ENCODE assay signal across 23 cellular contexts in the genomic region with DNA sequence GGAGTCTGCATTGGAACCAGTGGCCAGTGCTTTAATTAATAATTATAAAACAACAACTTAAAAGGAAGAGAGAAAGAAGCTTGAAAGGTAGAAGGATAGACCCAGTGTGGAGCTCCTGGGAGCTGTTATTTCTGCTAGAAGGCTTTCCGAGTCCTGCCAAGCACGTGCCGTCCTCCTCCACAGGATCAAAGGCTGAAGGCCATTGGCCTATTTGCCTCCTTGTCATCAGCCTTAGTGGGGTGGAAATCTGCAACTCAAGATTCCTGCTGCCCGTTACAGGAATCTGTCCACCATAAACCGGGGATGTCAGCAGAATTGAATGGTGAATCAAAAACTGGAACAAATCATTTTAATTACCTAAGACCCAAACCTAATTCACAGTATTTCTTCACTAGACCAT. TPM values are rescaled to one million over a fixed set of nuclear protein-coding genes. Genes with fewer than 3 reads are reported as not detected.
"Had no signal": no experiment of that assay in that cellular context is flagged by ENCODE, and none has a peak within 500 bp of the region (broad histone marks: within the 10 kb centered on the region; RNA-seq: fewer than 3 reads in every experiment).

No MANE protein-coding gene starts in this region.

- H3K4me1 Mint-ChIP-seq: naive thymus-derived CD4-positive, alpha-beta T cell; stimulated activated effector memory CD8-positive, alpha-beta T cell treated with anti-CD3 and anti-CD28 coated beads, Interleukin-12 subunit alpha, Interleukin-12 subunit beta, amount 100 ng/mL, for 72 hours had no signal

- H3K9ac ChIP-seq: parathyroid adenoma had no signal

- H3K4me1 ChIP-seq: colonic mucosa, foreskin keratinocyte, prostate gland, tibial nerve had no signal

- H3K79me2 ChIP-seq: hepatocyte had no signal

- H3K27ac ChIP-seq: colonic mucosa, foreskin keratinocyte, hepatocyte, parathyroid adenoma, prostate gland, testis, tibial nerve had no signal

- H3K27ac Mint-ChIP-seq: endodermal cell; naive thymus-derived CD4-positive, alpha-beta T cell; stimulated activated effector memory CD8-positive, alpha-beta T cell treated with anti-CD3 and anti-CD28 coated beads, Interleukin-12 subunit alpha, Interleukin-12 subunit beta, amount 100 ng/mL, for 72 hours had no signal

- H3K27me3 ChIP-seq: colonic mucosa, hepatocyte, testis, tibial nerve had no signal

- FAIRE-seq: endothelial cell of umbilical vein had no signal

- H3K9me3 Mint-ChIP-seq: stimulated activated effector memory CD8-positive, alpha-beta T cell treated with anti-CD3 and anti-CD28 coated beads, Interleukin-12 subunit alpha, Interleukin-12 subunit beta, amount 100 ng/mL, for 72 hours had no signal

- H2AFZ ChIP-seq: hepatocyte, parathyroid adenoma had no signal

- H3K4me2 ChIP-seq: hepatocyte, smooth muscle cell had no signal

- H3K4me3 ChIP-seq: colonic mucosa, hepatocyte, prostate gland, smooth muscle cell, testis, tibial nerve had no signal

- H3K9me3 ChIP-seq: colonic mucosa, prostate gland, testis had no signal

- DNase-seq: caudate nucleus; colonic mucosa; dermis blood vessel endothelial cell; effector CD4-positive, alpha-beta T cell; endodermal cell; erythroblast; foreskin keratinocyte; left colon; mesendoderm; naive thymus-derived CD4-positive, alpha-beta T cell; occipital lobe; stimulated activated CD4-positive, alpha-beta T cell treated with anti-CD3 and anti-CD28 coated beads, Interleukin-2, amount 100 ng/mL, for 48 hours; stimulated activated CD8-positive, alpha-beta memory T cell treated with anti-CD3 and anti-CD28 coated beads, Interleukin-4, amount 100 ng/mL, for 48 hours; stimulated activated naive CD8-positive, alpha-beta T cell treated with anti-CD3 and anti-CD28 coated beads, Interleukin-15, Interleukin-2, amounts not matched to agents 100 U/mL and 50 U/mL, for 24 hours; testis had no signal

- H3K4me3 Mint-ChIP-seq: endodermal cell; naive thymus-derived CD4-positive, alpha-beta T cell; neural crest cell; stimulated activated effector memory CD8-positive, alpha-beta T cell treated with anti-CD3 and anti-CD28 coated beads, Interleukin-12 subunit alpha, Interleukin-12 subunit beta, amount 100 ng/mL, for 72 hours had no signal

- H3K36me3 Mint-ChIP-seq: naive thymus-derived CD4-positive, alpha-beta T cell; stimulated activated effector memory CD8-positive, alpha-beta T cell treated with anti-CD3 and anti-CD28 coated beads, Interleukin-12 subunit alpha, Interleukin-12 subunit beta, amount 100 ng/mL, for 72 hours had no signal

- H3K36me3 ChIP-seq: colonic mucosa, prostate gland, tibial nerve had no signal

RNA-seq across cellular contexts. Expression of gene KIF23, which starts 37.0 kb away (rescaled TPM):
- polyA plus RNA-seq: naive thymus-derived CD4-positive, alpha-beta T cell had no signal
